ENCODE assay signal across 8 cellular contexts in genomic region chr1:109075531-109076490, GRCh38. TPM values are rescaled to one million over a fixed set of nuclear protein-coding genes. Genes with fewer than 3 reads are reported as not detected.
A peak's percentile ranks its signal among the peaks of the same experiment; 100 is the strongest.
DNase-seq lines count a peak whose midpoint lies in the region; ATAC-seq and TF ChIP-seq lines count a peak whose summit lies in the region.

TAF13 (minus strand) TSS chr1:109076003; CDS start chr1:109075947, 56 bp downstream.

- TF ChIP-seq CTCF in LNCaP clone FGC (IDR thresholded peaks at IDR 0.05; ENCODE audit: control insufficient read depth, extremely low read depth, insufficient read depth) = no peak

- peak; percentile 97 for DNase-seq in ELF-1 (ENCODE audit: low read depth, low spot score)
- DNase-seq in GOT3 (lab: John Stamatoyannopoulos, UW) = peak; percentile 67
- peak; percentile 86 for DNase-seq in LNCaP clone FGC (ENCODE audit: low read depth)
- peak; percentile 80 for DNase-seq in activated T-helper 9 cell treated with anti-CD3 and anti-CD28 coated beads, Interleukin-2, amount 50 U/mL, for 16 hours (ENCODE audit: low read depth)
- peak; percentile 94 for DNase-seq in fibroblast of peridontal ligament (ENCODE audit: extremely low read depth)
- DNase-seq in natural killer cell treated with Interleukin-12 subunit alpha and Interleukin-12 subunit beta and Interleukin-15 and Interleukin-18, amount 100 ng/mL, for 72 hours (ENCODE audit: low spot score) = peak; percentile 97
- DNase-seq in stimulated activated naive CD8-positive, alpha-beta T cell treated with anti-CD3 and anti-CD28 coated beads, Interleukin-15, Interleukin-2, amounts not matched to agents 100 U/mL and 50 U/mL, for 24 hours = peak; percentile 93

- H3K4me1 Mint-ChIP-seq in natural killer cell treated with Interleukin-12 subunit alpha and Interleukin-12 subunit beta and Interleukin-15 and Interleukin-18, amount 100 ng/mL, for 72 hours (ENCODE audit: low read depth in 2 of 2) = peaks cover 19 to 27% of the 10 kb centered on the region in 2 donors

- H3K9me3 Mint-ChIP-seq in natural killer cell treated with Interleukin-12 subunit alpha and Interleukin-12 subunit beta and Interleukin-15 and Interleukin-18, amount 100 ng/mL, for 72 hours = no peaks in the 10 kb centered on the region

- peak; percentile 100 for ATAC-seq in natural killer cell treated with Interleukin-12 subunit alpha and Interleukin-12 subunit beta and Interleukin-15 and Interleukin-18, amount 100 ng/mL, for 72 hours
- ATAC-seq in stimulated activated naive CD8-positive, alpha-beta T cell treated with anti-CD3 and anti-CD28 coated beads, Interleukin-15, Interleukin-2, amounts not matched to agents 100 U/mL and 50 U/mL, for 24 hours = peak; percentile 100

- peak within 1 kb of the TSS; percentile 92 to 99 for H3K27ac Mint-ChIP-seq in natural killer cell treated with Interleukin-12 subunit alpha and Interleukin-12 subunit beta and Interleukin-15 and Interleukin-18, amount 100 ng/mL, for 72 hours

- H3K36me3 Mint-ChIP-seq in natural killer cell treated with Interleukin-12 subunit alpha and Interleukin-12 subunit beta and Interleukin-15 and Interleukin-18, amount 100 ng/mL, for 72 hours = no peaks in the 10 kb centered on the region

- peak; percentile 96 for TF ChIP-seq POLR2A in Raji (IDR thresholded peaks at IDR 0.05; ENCODE audit: insufficient read depth, low read depth, low read length)

- peaks cover 4 to 6% of the 10 kb centered on the region in 2 donors for H3K27me3 Mint-ChIP-seq in natural killer cell treated with Interleukin-12 subunit alpha and Interleukin-12 subunit beta and Interleukin-15 and Interleukin-18, amount 100 ng/mL, for 72 hours

- peak within 1 kb of the TSS; percentile 98 for H3K4me3 ChIP-seq in LNCaP clone FGC (ENCODE audit: low read depth, low read length)

- H3K4me3 Mint-ChIP-seq in natural killer cell treated with Interleukin-12 subunit alpha and Interleukin-12 subunit beta and Interleukin-15 and Interleukin-18, amount 100 ng/mL, for 72 hours = peak within 1 kb of the TSS; percentile 96

RNA-seq across cellular contexts. Expression of gene TAF13, which starts in this region (rescaled TPM):
- total RNA-seq in natural killer cell treated with Interleukin-12 subunit alpha and Interleukin-12 subunit beta and Interleukin-15 and Interleukin-18, amount 100 ng/mL, for 72 hours = 10 to 100 TPM; 28.1 to 42.3 TPM

Comparison
In these comparisons a context has a peak if more than half of its experiments do, and no peak if none do; other contexts are left out.
1. Peak in every context shown above with its lines: DNase-seq, ATAC-seq and H3K4me3 ChIP-seq.